Comparison of ENCODE assay signal across 28 cellular contexts in genomic region chr1:189805735-189806134, GRCh38.
DNase-seq lines count a peak whose midpoint lies in the region; ATAC-seq, FAIRE-seq and TF ChIP-seq lines count a peak whose summit lies in the region.
"Had no signal": no experiment of that assay in that cellular context is flagged by ENCODE, and none has a peak within 500 bp of the region (broad histone marks: within the 10 kb centered on the region; RNA-seq: fewer than 3 reads in every experiment).

No MANE protein-coding gene starts in this region.

- peak overlapping the region; percentile 67 for H3K4me3 ChIP-seq in SK-N-MC
- H3K4me3 ChIP-seq in fibroblast of pulmonary artery (replicated peaks; ENCODE audit: low read depth, low read length): no peak overlapping the region
- H3K4me3 ChIP-seq: GM12878, GM23248 had no signal

- TF ChIP-seq CTCF in fibroblast of pulmonary artery (IDR thresholded peaks at IDR 0.05; ENCODE audit: low read length, missing control alignments): no peak

- no peaks in the 10 kb centered on the region for H3K36me3 ChIP-seq in SK-N-MC (ENCODE audit: insufficient read depth, low read length)
- H3K36me3 ChIP-seq: BE2C had no signal

- FAIRE-seq in H54 (lab: Jason Lieb, UNC): no peak
- FAIRE-seq: A204.1, GM12878 had no signal

- no peaks in the 10 kb centered on the region; the same call in 1 of the 2 replicates for H3K9me3 ChIP-seq in SK-N-MC (ENCODE audit: low read depth, low read length)
- H3K9me3 ChIP-seq: BE2C had no signal

- TF ChIP-seq POLR2A in H54 (IDR thresholded peaks at IDR 0.05; ENCODE audit: low read depth, low read length): no peak

- no peak for ATAC-seq in HG03469 (IDR thresholded peaks at IDR 0.05; ENCODE audit: unreplicated experiment)
- ATAC-seq in HG03175 (IDR thresholded peaks at IDR 0.05; ENCODE audit: unreplicated experiment): no peak
- ATAC-seq in HG03159 (IDR thresholded peaks at IDR 0.05; ENCODE audit: unreplicated experiment): no peak
- ATAC-seq: GM12878 had no signal

- peak overlapping the region; percentile 88 for H3K27ac ChIP-seq in SK-N-MC
- H3K27ac ChIP-seq: GM23248, KMS-11, RWPE1 had no signal

- peak; percentile 15 for DNase-seq in A172 (ENCODE audit: low spot score)
- DNase-seq in ELR (ENCODE audit: low read depth): peak; percentile 36
- peak; percentile 65 for DNase-seq in SK-N-MC (ENCODE audit: low read depth, low spot score)
- peak; percentile 22 for DNase-seq in fibroblast of pulmonary artery (ENCODE audit: low read depth)
- no peak for DNase-seq in H54 (ENCODE audit: insufficient read length, low spot score)
- DNase-seq: BE2C; CD4-positive, CD25-positive, alpha-beta regulatory T cell; COR-L47; DMS 273 treated with DMSO at 0.1 percent for 48 hours; DMS79 treated with DMSO at 0.1 percent for 48 hours; GM23248; MV-4-11; NCI-H1105 treated with DMSO at 0.1 percent for 48 hours; NCI-H1694; NCI-H2081; NCI-H2171; NCI-H446 treated with DMSO at 0.1 percent for 48 hours; NCI-H526 treated with DMSO at 0.1 percent for 48 hours; NK-92 treated with Interleukin-12 subunit alpha and Interleukin-12 subunit beta, amount 100 ng/mL, for 24 hours; SHP77 treated with DMSO at 0.1 percent for 48 hours; T-helper 1 cell had no signal

- no peak overlapping the region for H3K9ac ChIP-seq in SK-N-MC (ENCODE audit: insufficient read length)
- H3K9ac ChIP-seq: GM23248, KMS-11 had no signal
